ENCODE assay signal across 11 cellular contexts in genomic region chr6:25883991-25884390, GRCh38. TPM values are rescaled to one million over a fixed set of nuclear protein-coding genes. Genes with fewer than 3 reads are reported as not detected.
DNase-seq lines count a peak whose midpoint lies in the region; FAIRE-seq and TF ChIP-seq lines count a peak whose summit lies in the region.
"Had no signal": no experiment of that assay in that cellular context is flagged by ENCODE, and none has a peak within 500 bp of the region (broad histone marks: within the 10 kb centered on the region; RNA-seq: fewer than 3 reads in every experiment).

No MANE protein-coding gene starts in this region.

- whole genome bisulfite sequencing in thyroid gland, 2 donors, result 48 to 65% methylated on average over 2 of the region's 2 CpGs

- FAIRE-seq in H54 (lab: Jason Lieb, UNC), result peak; percentile 94

- intact Hi-C loops in thyroid gland (cut with DNase I), result no loop called here

- DNase-seq in H54 (ENCODE audit: insufficient read length, low spot score), result peak; percentile 26
- DNase-seq in T1000 (lab: John Stamatoyannopoulos, UW), result peak; percentile 29
- peak; percentile 91 for DNase-seq in glomerular visceral epithelial cell (ENCODE audit: extremely low spot score)
- DNase-seq in thyroid gland, result peak; percentile 31 to 57
- no peak for DNase-seq in DMS79 treated with DMSO at 0.1 percent for 48 hours (lab: John Stamatoyannopoulos, UW)
- DNase-seq in GM19240 (ENCODE audit: insufficient read length, low spot score), result no peak
- DNase-seq in 8988T, result no peak
- DNase-seq: amniotic stem cell; effector memory CD4-positive, alpha-beta T cell; NCI-H446 treated with DMSO at 0.1 percent for 48 hours; RPMI8226 had no signal

- no peak overlapping the region for H3K4me3 ChIP-seq in thyroid gland (replicated peaks in 1 of 3)

- no peaks in the 10 kb centered on the region for H3K36me3 ChIP-seq in thyroid gland

- H3K27ac ChIP-seq in thyroid gland, result no peak overlapping the region

- no peak for TF ChIP-seq POLR2A in H54 (IDR thresholded peaks at IDR 0.05; ENCODE audit: low read depth, low read length)
- TF ChIP-seq POLR2A in thyroid gland (IDR thresholded peaks at IDR 0.05), result no peak

- TF ChIP-seq CTCF in thyroid gland (IDR thresholded peaks at IDR 0.05), result no peak

- no peaks in the 10 kb centered on the region for H3K27me3 ChIP-seq in thyroid gland

- no peaks in the 10 kb centered on the region for H3K4me1 ChIP-seq in thyroid gland

- H3K9me3 ChIP-seq in thyroid gland, result no peaks in the 10 kb centered on the region

RNA-seq across cellular contexts. Expression of gene SLC17A3, which starts 9.9 kb away (rescaled TPM):
- total RNA-seq in thyroid gland, result not detected

RNA-seq across cellular contexts. Expression of gene SLC17A2, which starts 46.5 kb away (rescaled TPM):
- not detected for total RNA-seq in thyroid gland

RNA-seq across cellular contexts. Expression of gene SLC17A1, which starts 52.1 kb away (rescaled TPM):
- total RNA-seq in thyroid gland, result not detected

Comparison
In these comparisons a context has a peak if more than half of its experiments do, and no peak if none do; other contexts are left out.
1. DNase-seq: peak in H54 (single experiment), T1000 (single experiment), glomerular visceral epithelial cell (single experiment) and thyroid gland (2 of 2); none in DMS79 treated with DMSO at 0.1 percent for 48 hours (single experiment), GM19240 (single experiment) and 8988T (single experiment).